In genomic region chr5:176530983-176531901, GRCh38 we compare ENCODE assay signal across 8 cellular contexts. TPM values are rescaled to one million over a fixed set of nuclear protein-coding genes. Genes with fewer than 3 reads are reported as not detected.
A peak's percentile ranks its signal among the peaks of the same experiment; 100 is the strongest.
DNase-seq lines count a peak whose midpoint lies in the region; ATAC-seq and TF ChIP-seq lines count a peak whose summit lies in the region.
"Had no signal": no experiment of that assay in that cellular context is flagged by ENCODE, and none has a peak within 500 bp of the region (broad histone marks: within the 10 kb centered on the region; RNA-seq: fewer than 3 reads in every experiment).

No MANE protein-coding gene starts in this region.

- H3K4ac ChIP-seq in trophoblast cell (ENCODE audit: low read depth, low read length): no peak overlapping the region

- no peak overlapping the region for H2AFZ ChIP-seq in GM23248
- no peak overlapping the region for H2AFZ ChIP-seq in trophoblast cell (ENCODE audit: insufficient read depth, low read length, poor library complexity)

- no peaks in the 10 kb centered on the region for H3K36me3 ChIP-seq in GM23248 (ENCODE audit: low read depth)
- H3K36me3 ChIP-seq in RWPE2 (ENCODE audit: low read depth): peaks cover 50% of the 10 kb centered on the region
- peaks cover 61 to 66% of the 10 kb centered on the region in 2 experiments for H3K36me3 ChIP-seq in trophoblast cell (ENCODE audit: control insufficient read depth in 1 of 2, insufficient read depth in 2 of 2, low read length in 2 of 2)

- no peak overlapping the region for H2BK12ac ChIP-seq in trophoblast cell (ENCODE audit: low read length)

- H4K20me1 ChIP-seq in GM23248 (ENCODE audit: insufficient read depth): no peaks in the 10 kb centered on the region

- peaks cover 3% of the 10 kb centered on the region; the same call in 1 of the 2 replicates for H3F3A ChIP-seq in GM23248 (ENCODE audit: insufficient read depth)

- H3K4me2 ChIP-seq in GM23248 (ENCODE audit: unreplicated experiment) (no peak overlapping the region), trophoblast cell (ENCODE audit: low read length) (no peak overlapping the region)

- no peak overlapping the region for H3K9ac ChIP-seq in GM23248
- H3K9ac ChIP-seq in trophoblast cell (ENCODE audit: low read length): no peak overlapping the region

- no peak overlapping the region for H3K23ac ChIP-seq in trophoblast cell (ENCODE audit: low read length)

- no peak overlapping the region for H3K14ac ChIP-seq in trophoblast cell (ENCODE audit: low read length)

- in situ Hi-C loops in GM23248 (cut with MboI): no loop called here

- no peak overlapping the region for H3K18ac ChIP-seq in trophoblast cell (ENCODE audit: low read length)

- no peaks in the 10 kb centered on the region for H3K9me3 ChIP-seq in GM23248 (ENCODE audit: low read depth)
- no peaks in the 10 kb centered on the region for H3K9me3 ChIP-seq in RWPE2 (ENCODE audit: severe bottlenecking)
- H3K9me3 ChIP-seq in trophoblast cell (ENCODE audit: insufficient read depth, low read depth, low read length): no peaks in the 10 kb centered on the region

- TF ChIP-seq CTCF in RWPE2 (IDR thresholded peaks at IDR 0.05; ENCODE audit: poor library complexity, severe bottlenecking) (no peak), fibroblast of mammary gland (conservative IDR thresholded peaks at IDR 0.05; ENCODE audit: control insufficient read depth, insufficient read depth, low read depth, low read length) (no peak)

- no peaks in the 10 kb centered on the region for H3K9me2 ChIP-seq in GM23248 (ENCODE audit: insufficient read depth)

- H4K8ac ChIP-seq in trophoblast cell (ENCODE audit: low read depth, low read length): no peak overlapping the region

- H3K79me2 ChIP-seq in GM23248 (ENCODE audit: insufficient read depth) (peaks cover 36% of the 10 kb centered on the region), trophoblast cell (ENCODE audit: control insufficient read depth, insufficient read depth, low read length, poor library complexity) (peaks cover 21% of the 10 kb centered on the region)

- H3K4me3 ChIP-seq in GM23248: no peak overlapping the region
- no peak overlapping the region for H3K4me3 ChIP-seq in RWPE2 (ENCODE audit: severe bottlenecking)
- no peak overlapping the region for H3K4me3 ChIP-seq in fibroblast of mammary gland (ENCODE audit: control insufficient read depth, low read depth, low read length)
- H3K4me3 ChIP-seq in skin epidermis: peak overlapping the region in 1 of 7 experiments; percentile 9
- H3K4me3 ChIP-seq in trophoblast cell (ENCODE audit: low read depth, low read length): no peak overlapping the region

- 0 out of 3 replicates have a peak, but pooled peaks have one; percentile 6 for ATAC-seq in RWPE2 (ENCODE audit: low read depth)
- ATAC-seq in GM19455 (IDR thresholded peaks at IDR 0.05; ENCODE audit: unreplicated experiment): no peak
- ATAC-seq in GM19452 (IDR thresholded peaks at IDR 0.05; ENCODE audit: unreplicated experiment): no peak

- no peak overlapping the region for H3K27ac ChIP-seq in GM23248
- no peak overlapping the region for H3K27ac ChIP-seq in RWPE2 (ENCODE audit: poor library complexity, severe bottlenecking)
- H3K27ac ChIP-seq in skin epidermis: peak overlapping the region in 13 of 21 experiments; percentile 13 to 87 (median 60)
- no peak overlapping the region for H3K27ac ChIP-seq in trophoblast cell (ENCODE audit: low read depth, low read length)

- H4K91ac ChIP-seq in trophoblast cell (ENCODE audit: low read depth, low read length): no peak overlapping the region

- no peak overlapping the region for H2BK5ac ChIP-seq in trophoblast cell (ENCODE audit: low read depth, low read length, poor library complexity)

- WGBS in GM23248 (ENCODE audit: low coverage in 1 of 2, low lambda C conversion rate in 2 of 2, missing lambda C conversion rate in 2 of 2), 2 experiments: 73 to 76% methylated on average over 22 to 24 of the region's 24 CpGs
- WGBS in trophoblast cell (ENCODE audit: extremely low coverage, insufficient coverage, insufficient read length): no CpG with 5 or more reads among the region's 24 CpGs

- peak; percentile 46 for DNase-seq in GM23248
- DNase-seq in RWPE2 (ENCODE audit: low spot score): no peak
- peak; percentile 60 for DNase-seq in fibroblast of mammary gland (ENCODE audit: low read depth)
- no peak for DNase-seq in trophoblast cell

- H3K4me1 ChIP-seq in GM23248 (ENCODE audit: insufficient read depth): peaks cover 4% of the 10 kb centered on the region; the same call in 1 of the 2 replicates
- H3K4me1 ChIP-seq in RWPE2 (ENCODE audit: insufficient read depth, poor library complexity, severe bottlenecking): peaks cover 22% of the 10 kb centered on the region
- peaks cover 7 to 13% of the 10 kb centered on the region in 2 experiments for H3K4me1 ChIP-seq in trophoblast cell (ENCODE audit: control insufficient read depth in 1 of 2, insufficient read depth in 2 of 2, low read length in 2 of 2)

- peaks cover 1% of the 10 kb centered on the region for H3K79me1 ChIP-seq in trophoblast cell (ENCODE audit: low read length)

- H3K27me3 ChIP-seq in GM23248 (replicated peaks; ENCODE audit: insufficient read depth) (no peaks in the 10 kb centered on the region), RWPE2 (ENCODE audit: insufficient read depth, poor library complexity, severe bottlenecking) (no peaks in the 10 kb centered on the region), trophoblast cell (ENCODE audit: insufficient read depth, low read length) (no peaks in the 10 kb centered on the region)

- H2AK5ac ChIP-seq in trophoblast cell (ENCODE audit: low read length): no peak overlapping the region

- H2BK120ac ChIP-seq in trophoblast cell (ENCODE audit: insufficient read depth, low read length, poor library complexity): no peak overlapping the region

- no peak overlapping the region for H4K12ac ChIP-seq in trophoblast cell (ENCODE audit: low read depth, low read length)

RNA-seq across cellular contexts. Expression of gene RNF44, which starts 6.0 kb away (rescaled TPM):
- 2.9 and 3.9 TPM in 2 replicates for total RNA-seq in GM23248 (2014; rRNA removed; shearing (Covaris generic))
- polyA plus RNA-seq in GM23248 (2016; fragmentation: Nextera tagmentation; extraction: Ambion mirVana): 2.0 and 2.1 TPM in 2 replicates
- 49.2 and 50.6 TPM in 2 replicates for polyA plus RNA-seq in trophoblast cell (2013)

RNA-seq across cellular contexts. Expression of gene CDHR2, which starts 17.9 kb away (rescaled TPM):
- not detected in 2 replicates for total RNA-seq in GM23248 (2014; rRNA removed; shearing (Covaris generic))
- not detected in 2 replicates for polyA plus RNA-seq in GM23248 (2016; fragmentation: Nextera tagmentation; extraction: Ambion mirVana)
- 0.01 and 0.04 TPM in 2 replicates for polyA plus RNA-seq in trophoblast cell (2013)
- total RNA-seq: glomerular endothelial cell had no signal

Comparison
In these comparisons a context has a peak if more than half of its experiments do, and no peak if none do; other contexts are left out.
1. DNase-seq: peak in GM23248 (single experiment) and fibroblast of mammary gland (single experiment); none in RWPE2 (single experiment) and trophoblast cell (0 of 2).
2. H3K27ac ChIP-seq: peak in skin epidermis (13 of 21); none in GM23248 (single experiment), RWPE2 (single experiment) and trophoblast cell (single experiment).